18 cellular contexts compared by ENCODE assay signal in genomic region chr9:98850851-98851729, GRCh38. TPM values are rescaled to one million over a fixed set of nuclear protein-coding genes. Genes with fewer than 3 reads are reported as not detected.
DNase-seq lines count a peak whose midpoint lies in the region; ATAC-seq and TF ChIP-seq lines count a peak whose summit lies in the region.
"Had no signal": no experiment of that assay in that cellular context is flagged by ENCODE, and none has a peak within 500 bp of the region (broad histone marks: within the 10 kb centered on the region; RNA-seq: fewer than 3 reads in every experiment).

No MANE protein-coding gene starts in this region.

- TF ChIP-seq POLR2A in stomach (IDR thresholded peaks at IDR 0.05) = no peak

- peaks cover 0 to 4% (median 4%) of the 10 kb centered on the region in 4 donors for H3K36me3 ChIP-seq in stomach

- intact Hi-C loops in stomach (cut with DNase I; ENCODE audit: low total_unique reads) = loop anchor here (5.0 kb wide), 1 partner anchor 291 kb away; no protein-coding TSS in a partner anchor

- CTCF ChIA-PET in WTC11 (lab: Charles Lee) = interaction anchor here (0.6 to 4.0 kb wide), 9 partner anchors 20 to 660 kb away, joined by 3 to 42 read pairs (median 3); no protein-coding TSS in a partner anchor

- peaks cover 3% of the 10 kb centered on the region for H3K9me3 Mint-ChIP-seq in activated naive CD8-positive, alpha-beta T cell treated with anti-CD3 and anti-CD28 coated beads for 36 hours
- peaks cover 11% of the 10 kb centered on the region for H3K9me3 Mint-ChIP-seq in activated naive CD8-positive, alpha-beta T cell treated with anti-CD3 and anti-CD28 coated beads, Interleukin-2, amount 50 U/mL, for 24 hours
- peaks cover 3% of the 10 kb centered on the region; the same call in 1 of the 2 replicates for H3K9me3 Mint-ChIP-seq in WTC11

- no peaks in the 10 kb centered on the region for H3K27me3 ChIP-seq in stomach
- H3K27me3 ChIP-seq: testis had no signal

- no peak for DNase-seq in activated naive CD8-positive, alpha-beta T cell treated with anti-CD3 and anti-CD28 coated beads for 36 hours
- DNase-seq in activated naive CD8-positive, alpha-beta T cell treated with anti-CD3 and anti-CD28 coated beads, Interleukin-2, amount 50 U/mL, for 24 hours = no peak
- DNase-seq in WTC11 (ENCODE audit: low spot score) (no peak), iPS-NIHi7 (ENCODE audit: extremely low spot score) (peak; percentile 61), stomach (no peak), NCI-H1930 (lab: John Stamatoyannopoulos, UW) (no peak)
- no peak for DNase-seq in activated CD4-positive, CD25-positive, alpha-beta regulatory T cell treated with anti-CD3 and anti-CD28 coated beads, Interleukin-2, amount 50 U/mL, for 72 hours
- no peak for DNase-seq in central memory CD4-positive, alpha-beta T cell
- DNase-seq: DMS153; effector CD8-positive, alpha-beta T cell; GF-D8; KBM-7; NCI-H69; nucleus accumbens; Right ventricle myocardium superior; SW 1271; testis had no signal

- WGBS in stomach, 5 donors = 87 to 93% (median 89%) methylated on average over 11 of the region's 11 CpGs

- peak overlapping the region in 3 of 5 donors; percentile 10 to 81 (median 10) for H3K27ac ChIP-seq in stomach
- H3K27ac ChIP-seq: testis had no signal

- H3K4me1 Mint-ChIP-seq in activated naive CD8-positive, alpha-beta T cell treated with anti-CD3 and anti-CD28 coated beads for 36 hours = peaks cover 15% of the 10 kb centered on the region
- peaks cover 8% of the 10 kb centered on the region for H3K4me1 Mint-ChIP-seq in activated naive CD8-positive, alpha-beta T cell treated with anti-CD3 and anti-CD28 coated beads, Interleukin-2, amount 50 U/mL, for 24 hours
- H3K4me1 Mint-ChIP-seq in WTC11 = peaks cover 12% of the 10 kb centered on the region

- H3K27ac Mint-ChIP-seq in activated naive CD8-positive, alpha-beta T cell treated with anti-CD3 and anti-CD28 coated beads for 36 hours = peak overlapping the region; percentile 0
- H3K27ac Mint-ChIP-seq in activated naive CD8-positive, alpha-beta T cell treated with anti-CD3 and anti-CD28 coated beads, Interleukin-2, amount 50 U/mL, for 24 hours = no peak overlapping the region
- no peak overlapping the region for H3K27ac Mint-ChIP-seq in WTC11
- H3K27ac Mint-ChIP-seq: CD4-positive, CD25-positive, alpha-beta regulatory T cell had no signal

- POLR2A ChIA-PET in WTC11 (lab: Charles Lee) = no interaction called here

- peaks cover 2% of the 10 kb centered on the region for H3K36me3 Mint-ChIP-seq in activated naive CD8-positive, alpha-beta T cell treated with anti-CD3 and anti-CD28 coated beads for 36 hours
- no peaks in the 10 kb centered on the region for H3K36me3 Mint-ChIP-seq in activated naive CD8-positive, alpha-beta T cell treated with anti-CD3 and anti-CD28 coated beads, Interleukin-2, amount 50 U/mL, for 24 hours (ENCODE audit: low read depth)
- peaks cover under 1% of the 10 kb centered on the region for H3K36me3 Mint-ChIP-seq in WTC11

- TF ChIP-seq CTCF in WTC11 (IDR thresholded peaks at IDR 0.05) = no peak
- TF ChIP-seq CTCF in stomach (IDR thresholded peaks at IDR 0.05) = no peak

- no peak for ATAC-seq in activated naive CD8-positive, alpha-beta T cell treated with anti-CD3 and anti-CD28 coated beads, Interleukin-2, amount 50 U/mL, for 24 hours
- ATAC-seq in WTC11 = peak; percentile 27

- no peak overlapping the region for H3K4me3 ChIP-seq in stomach
- H3K4me3 ChIP-seq: testis had no signal

- TF ChIP-seq EP300 in stomach (IDR thresholded peaks at IDR 0.05) = no peak

- H3K4me1 ChIP-seq in stomach = peaks cover 0 to 30% (median 17%) of the 10 kb centered on the region in 4 donors

- H3K27me3 Mint-ChIP-seq in activated naive CD8-positive, alpha-beta T cell treated with anti-CD3 and anti-CD28 coated beads for 36 hours = no peaks in the 10 kb centered on the region
- H3K27me3 Mint-ChIP-seq in activated naive CD8-positive, alpha-beta T cell treated with anti-CD3 and anti-CD28 coated beads, Interleukin-2, amount 50 U/mL, for 24 hours = peaks cover 4% of the 10 kb centered on the region
- H3K27me3 Mint-ChIP-seq in WTC11 (ENCODE audit: low read depth) = no peaks in the 10 kb centered on the region

- no peak overlapping the region for H3K4me3 Mint-ChIP-seq in activated naive CD8-positive, alpha-beta T cell treated with anti-CD3 and anti-CD28 coated beads for 36 hours
- H3K4me3 Mint-ChIP-seq in activated naive CD8-positive, alpha-beta T cell treated with anti-CD3 and anti-CD28 coated beads, Interleukin-2, amount 50 U/mL, for 24 hours = no peak overlapping the region
- H3K4me3 Mint-ChIP-seq in WTC11 = no peak overlapping the region
- H3K4me3 Mint-ChIP-seq: CD4-positive, CD25-positive, alpha-beta regulatory T cell had no signal

- H3K9me3 ChIP-seq in stomach = no peaks in the 10 kb centered on the region
- H3K9me3 ChIP-seq: testis had no signal

TF ChIP-seq in WTC11, 78 proteins besides CTCF, POLR2A, EP300 and RAD21 (continues in another document):
- TF ChIP-seq ELF4 (CRISPR knock-in tag; IDR thresholded peaks at IDR 0.05; ENCODE audit: low read depth) (no peak), KAT7 (CRISPR knock-in tag; IDR thresholded peaks at IDR 0.05; ENCODE audit: borderline replicate concordance) (no peak), ZNF416 (CRISPR knock-in tag; IDR thresholded peaks at IDR 0.05) (no peak), ZNF512 (CRISPR knock-in tag; IDR thresholded peaks at IDR 0.05; ENCODE audit: borderline replicate concordance) (no peak), ZNF121 (CRISPR knock-in tag; IDR thresholded peaks at IDR 0.05) (no peak), ZSCAN18 (CRISPR knock-in tag; IDR thresholded peaks at IDR 0.05) (no peak), TEAD4 (CRISPR knock-in tag; IDR thresholded peaks at IDR 0.05) (no peak), USF2 (CRISPR knock-in tag; IDR thresholded peaks at IDR 0.05) (no peak), CREM (CRISPR knock-in tag; IDR thresholded peaks at IDR 0.05) (no peak), IRF2 (CRISPR knock-in tag; IDR thresholded peaks at IDR 0.05; ENCODE audit: borderline replicate concordance, low read depth) (no peak), ESRRA (CRISPR knock-in tag; IDR thresholded peaks at IDR 0.05; ENCODE audit: borderline replicate concordance) (no peak), MAX (CRISPR knock-in tag; IDR thresholded peaks at IDR 0.05) (no peak), FOXK1 (CRISPR knock-in tag; IDR thresholded peaks at IDR 0.05) (no peak)

RNA-seq across cellular contexts. Expression of gene GALNT12, which starts 43.6 kb away (rescaled TPM):
- total RNA-seq in activated naive CD8-positive, alpha-beta T cell treated with anti-CD3 and anti-CD28 coated beads for 36 hours = 10 to 100 TPM in 1 of 2 experiments, 1 to 10 TPM in 1; 9.2 to 10.9 TPM
- total RNA-seq in WTC11 (2021) (19.3 to 24.7 TPM (median 23.7 TPM) in 3 replicates), stomach (100 to 1,000 TPM in 2 of 5 donors, 10 to 100 TPM in 3; 27.7 to 212 (median 60.3) TPM)
- polyA plus RNA-seq in stomach = 10 to 100 TPM in 2 of 3 donors, 1 to 10 TPM in 1; 9.0 to 19.4 (median 10.0) TPM

RNA-seq across cellular contexts. Expression of gene ANKS6, which starts 54.7 kb away (rescaled TPM):
- total RNA-seq in activated naive CD8-positive, alpha-beta T cell treated with anti-CD3 and anti-CD28 coated beads for 36 hours = 10 to 100 TPM; 17.9 to 21.8 TPM
- total RNA-seq in WTC11 (2021) = 65.1 to 76.7 TPM (median 66.5 TPM) in 3 replicates
- total RNA-seq in stomach = 10 to 100 TPM; 10.7 to 75.0 (median 26.3) TPM
- polyA plus RNA-seq in stomach = 10 to 100 TPM; 16.8 to 20.2 (median 18.8) TPM
